Comparison of ENCODE assay signal across 8 cellular contexts in genomic region chr11:44894217-44894617, GRCh38. TPM values are rescaled to one million over a fixed set of nuclear protein-coding genes. Genes with fewer than 3 reads are reported as not detected.
A peak's percentile ranks its signal among the peaks of the same experiment; 100 is the strongest.
DNase-seq lines count a peak whose midpoint lies in the region; ATAC-seq and TF ChIP-seq lines count a peak whose summit lies in the region.

No MANE protein-coding gene starts in this region.

- no peak overlapping the region for H2AFZ ChIP-seq in PC-3 (ENCODE audit: low read length)

- no peak for TF ChIP-seq POLR2A in testis (IDR thresholded peaks at IDR 0.05)

- H3K4me1 ChIP-seq in PC-3 (ENCODE audit: insufficient read depth, low read length) (no peaks in the 10 kb centered on the region), testis (peaks cover 10% of the 10 kb centered on the region)

- peaks cover 7% of the 10 kb centered on the region; the same call in 1 of the 2 replicates for H3K27me3 ChIP-seq in PC-3 (ENCODE audit: low read length)
- no peaks in the 10 kb centered on the region for H3K27me3 ChIP-seq in testis

- H3K4me3 Mint-ChIP-seq in osteocyte (ENCODE audit: unreplicated experiment) = no peak overlapping the region

- no peaks in the 10 kb centered on the region for H3F3A ChIP-seq in PC-3 (ENCODE audit: low read length, unreplicated experiment)

- no peaks in the 10 kb centered on the region for H3K27me3 Mint-ChIP-seq in osteocyte (ENCODE audit: unreplicated experiment)

- no peaks in the 10 kb centered on the region for H3K36me3 Mint-ChIP-seq in osteocyte (ENCODE audit: unreplicated experiment)

- no peaks in the 10 kb centered on the region for H3K9me3 ChIP-seq in PC-3 (ENCODE audit: low read length)
- no peaks in the 10 kb centered on the region for H3K9me3 ChIP-seq in testis

- POLR2A ChIA-PET in PC-3 (lab: Charles Lee; ENCODE audit: unreplicated experiment) = no interaction called here

- TF ChIP-seq CTCF in PC-3 (conservative IDR thresholded peaks at IDR 0.05; ENCODE audit: low read depth, low read length) = peak; percentile 86
- TF ChIP-seq CTCF in osteocyte (IDR thresholded peaks at IDR 0.05) = peak; percentile 97
- peak; percentile 80 to 89 (median 83) for TF ChIP-seq CTCF in testis (IDR thresholded peaks at IDR 0.05)

- no peak overlapping the region for H3K4me3 ChIP-seq in PC-3 (ENCODE audit: low read length)
- no peak overlapping the region for H3K4me3 ChIP-seq in testis

- no TSS peak for BruUV-seq in PC-3 (replicated peaks; lab: Mats Ljungman, UMichigan)

- DNase-seq in DMS79 treated with DMSO at 0.1 percent for 48 hours (lab: John Stamatoyannopoulos, UW) (peak; percentile 48), PC-3 (peak; percentile 65), activated T-helper 1 cell treated with Interleukin-2 at 50 U/mL for 16 hours (ENCODE audit: low read depth) (peak; percentile 39), fibroblast of peridontal ligament (ENCODE audit: extremely low read depth) (peak; percentile 54), osteocyte (ENCODE audit: extremely low spot score, unreplicated experiment) (peak; percentile 92), testis (peak; percentile 80)

- intact Hi-C loops in PC-3 (cut with micrococcal nuclease) = loop anchor here (5.0 kb wide), 1 partner anchor 167 kb away; the partner anchor contains the start of gene TSPAN18
- intact Hi-C loops in testis (cut with DNase I; ENCODE audit: low total_unique reads) = loop anchor here (5.0 kb wide), 1 partner anchor 167 kb away; the partner anchor contains the start of gene TSPAN18

- peaks cover 14% of the 10 kb centered on the region for H3K4me1 Mint-ChIP-seq in osteocyte (ENCODE audit: unreplicated experiment)

- no peak overlapping the region for H3K27ac Mint-ChIP-seq in osteocyte (ENCODE audit: unreplicated experiment)

- H3K9ac ChIP-seq in PC-3 (ENCODE audit: low read length) = no peak overlapping the region

- H3K9me3 Mint-ChIP-seq in osteocyte (ENCODE audit: unreplicated experiment) = no peaks in the 10 kb centered on the region

- ATAC-seq in HG03565 (IDR thresholded peaks at IDR 0.05; ENCODE audit: unreplicated experiment) = peak; percentile 51
- peak; percentile 94 for ATAC-seq in PC-3
- ATAC-seq in GM21576 (IDR thresholded peaks at IDR 0.05; ENCODE audit: unreplicated experiment) = no peak

- H3K27ac ChIP-seq in PC-3 (ENCODE audit: low read length) (no peak overlapping the region), testis (peak overlapping the region in 1 of 2 donors; percentile 12)

- H3K36me3 ChIP-seq in PC-3 (ENCODE audit: low read depth, low read length) = no peaks in the 10 kb centered on the region
- no peaks in the 10 kb centered on the region for H3K36me3 ChIP-seq in testis (ENCODE audit: low read depth, missing control alignments)

- no peak overlapping the region for H3K4me2 ChIP-seq in PC-3 (ENCODE audit: low read length)

- no peaks in the 10 kb centered on the region for H4K20me1 ChIP-seq in PC-3 (ENCODE audit: low read length)

- no peaks in the 10 kb centered on the region for H3K9me2 ChIP-seq in PC-3 (replicated peaks; ENCODE audit: low read length)

- 34 to 37% methylated on average over 13 of the region's 13 CpGs for WGBS in testis, 2 donors

- no peaks in the 10 kb centered on the region for H3K79me2 ChIP-seq in PC-3 (ENCODE audit: low read length)

- CTCF ChIA-PET in PC-3 (lab: Charles Lee) = no interaction called here

RNA-seq across cellular contexts. Expression of gene TP53I11, which starts 56.5 kb away (rescaled TPM):
- total RNA-seq in PC-3 (2014; rRNA removed) (30.8 and 32.8 TPM in 2 replicates), osteocyte (137 and 159 TPM in 2 replicates), testis (10 to 100 TPM; 19.9 to 28.7 TPM)
- 29.7 TPM for polyA plus RNA-seq in testis (ENCODE audit: insufficient read depth, low read depth, low replicate concordance)

Comparison
In these comparisons a context has a peak if more than half of its experiments do, and no peak if none do; other contexts are left out.
1. DNase-seq: peak in every context shown above with its lines; median percentile 92 in osteocyte; 80 in testis; 65 in PC-3; 54 in fibroblast of peridontal ligament; 48 in DMS79 treated with DMSO at 0.1 percent for 48 hours; 39 in activated T-helper 1 cell treated with Interleukin-2 at 50 U/mL for 16 hours.